In the genomic region with DNA sequence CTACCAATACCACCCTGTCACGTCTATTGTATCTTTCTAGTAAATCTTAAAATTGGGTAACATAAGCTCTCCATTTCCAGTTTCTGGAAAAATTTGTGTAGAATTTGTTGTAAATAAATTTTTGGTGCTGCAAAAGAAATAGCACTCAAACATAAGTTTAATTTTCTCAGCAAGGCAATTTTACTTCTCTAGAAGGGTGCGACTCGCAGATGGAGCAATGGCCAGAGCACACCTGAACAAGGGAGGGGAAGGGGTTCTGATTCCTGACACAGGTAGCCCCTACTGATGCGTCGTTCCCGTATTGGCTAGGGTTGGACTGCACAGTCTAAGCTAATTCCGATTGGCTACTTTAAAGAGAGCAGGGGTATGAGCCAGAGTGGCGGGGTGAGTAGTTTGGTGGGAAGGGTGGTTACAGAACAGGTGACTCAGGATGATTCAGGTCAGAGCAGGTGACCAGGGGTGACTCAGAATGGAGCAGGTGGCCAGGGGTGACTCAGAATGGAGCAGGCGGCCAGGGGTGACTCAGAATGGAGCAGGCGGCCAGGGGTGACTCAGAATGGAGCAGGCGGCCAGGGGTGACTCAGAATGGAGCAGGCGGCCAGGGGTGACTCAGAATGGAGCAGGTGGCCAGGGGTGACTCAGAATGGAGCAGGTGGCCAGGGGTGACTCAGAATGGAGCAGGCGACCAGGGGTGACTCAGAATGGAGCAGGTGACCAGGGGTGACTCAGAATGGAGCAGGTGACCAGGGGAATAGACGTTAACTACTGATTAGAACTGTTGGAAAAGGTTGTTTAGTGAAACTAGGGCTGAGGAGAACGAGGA, we compare ENCODE assay signal across 8 cellular contexts. TPM values are rescaled to one million over a fixed set of nuclear protein-coding genes. Genes with fewer than 3 reads are reported as not detected.
A peak's percentile ranks its signal among the peaks of the same experiment; 100 is the strongest.
DNase-seq lines count a peak whose midpoint lies in the region; ATAC-seq and TF ChIP-seq lines count a peak whose summit lies in the region.
"Not testable (repeated sequence)": the region's sequence is repeated elsewhere in the genome, so short reads cannot be mapped to it uniquely, and the experiment has no call there.

No MANE protein-coding gene starts in this region.

- H3K4me3 ChIP-seq in CD4-positive, CD25-positive, alpha-beta regulatory T cell (ENCODE audit: low read depth, low read length); foreskin fibroblast (ENCODE audit: low read depth in 1 of 2, low read length in 2 of 2): not testable (repeated sequence)

- H3K27ac ChIP-seq in CD4-positive, CD25-positive, alpha-beta regulatory T cell (ENCODE audit: insufficient read depth, low read length, poor library complexity, severe bottlenecking), result peak overlapping the region; percentile 38

- H3K4me1 Mint-ChIP-seq in CD4-positive, CD25-positive, alpha-beta regulatory T cell; natural killer cell: not testable (repeated sequence)

- H3K9me3 ChIP-seq in CD4-positive, CD25-positive, alpha-beta regulatory T cell (ENCODE audit: control insufficient read depth in 2 of 2, low read length in 2 of 2), result not testable (repeated sequence)

- not testable (repeated sequence) for TF ChIP-seq CTCF in foreskin fibroblast (IDR thresholded peaks at IDR 0.05; ENCODE audit: low read depth, low read length); natural killer cell (IDR thresholded peaks at IDR 0.05)

- ATAC-seq in CD4-positive, CD25-positive, alpha-beta regulatory T cell (ENCODE audit: low read depth in 2 of 2), result not testable (repeated sequence)
- ATAC-seq in HG02973 (IDR thresholded peaks at IDR 0.05; ENCODE audit: unreplicated experiment), result peak; percentile 68
- ATAC-seq in natural killer cell, result peak in 1 of 3 donors; percentile 34

- H3K4me3 Mint-ChIP-seq in CD4-positive, CD25-positive, alpha-beta regulatory T cell; natural killer cell: not testable (repeated sequence)

- H3K36me3 Mint-ChIP-seq in CD4-positive, CD25-positive, alpha-beta regulatory T cell; natural killer cell: not testable (repeated sequence)

- peaks cover 12% of the 10 kb centered on the region for H3K27me3 Mint-ChIP-seq in CD4-positive, CD25-positive, alpha-beta regulatory T cell
- peaks cover 12 to 15% of the 10 kb centered on the region in 2 donors for H3K27me3 Mint-ChIP-seq in natural killer cell (ENCODE audit: low read depth in 2 of 2)

- H3K9me3 Mint-ChIP-seq in CD4-positive, CD25-positive, alpha-beta regulatory T cell; natural killer cell: not testable (repeated sequence)

- not testable (repeated sequence) for H3K27me3 ChIP-seq in CD4-positive, CD25-positive, alpha-beta regulatory T cell (ENCODE audit: control insufficient read depth, insufficient read depth, low read length)

- DNase-seq in CD4-positive, CD25-positive, alpha-beta regulatory T cell, result peak in 2 of 3 donors; percentile 25 to 60
- DNase-seq in NK-92 (lab: John Stamatoyannopoulos, UW; ENCODE audit: unreplicated experiment) (peak; percentile 67), amygdala (lab: John Stamatoyannopoulos, UW) (peak in 37 of 56 donors; percentile 1 to 100 (median 56)), foreskin fibroblast (peak; percentile 52 to 91), natural killer cell (peak; percentile 75)
- DNase-seq in activated CD4-positive, alpha-beta T cell treated with anti-CD3 and anti-CD28 coated beads for 4 hours, result peak; percentile 69 to 75
- DNase-seq in stimulated activated CD8-positive, alpha-beta memory T cell treated with anti-CD3 and anti-CD28 coated beads, Interleukin-12 subunit alpha, Interleukin-12 subunit beta, amount 100 ng/mL, for 4 hours (ENCODE audit: low read depth), result peak; percentile 73

- intact Hi-C loops in natural killer cell (cut with micrococcal nuclease), result not testable (repeated sequence)

- not testable (repeated sequence) for H3K4me1 ChIP-seq in CD4-positive, CD25-positive, alpha-beta regulatory T cell (ENCODE audit: control insufficient read depth, insufficient read depth, low read length, poor library complexity, severe bottlenecking)

- not testable (repeated sequence) for H3K36me3 ChIP-seq in CD4-positive, CD25-positive, alpha-beta regulatory T cell (ENCODE audit: control insufficient read depth, insufficient read depth, low read length)

- H3K27ac Mint-ChIP-seq in CD4-positive, CD25-positive, alpha-beta regulatory T cell, result peak overlapping the region in 1 of 3 donors; percentile 93
- peak overlapping the region in 1 of 2 donors; percentile 28 for H3K27ac Mint-ChIP-seq in natural killer cell

RNA-seq across cellular contexts. Expression of gene NID1, which starts 32.0 kb away (rescaled TPM):
- total RNA-seq in CD4-positive, CD25-positive, alpha-beta regulatory T cell, result 0.10 TPM
- polyA plus RNA-seq in CD4-positive, CD25-positive, alpha-beta regulatory T cell, result not detected
- under 1 TPM; 0.32 to 0.92 (median 0.85) TPM for total RNA-seq in natural killer cell

RNA-seq across cellular contexts. Expression of gene GPR137B, which starts 45.5 kb away (rescaled TPM):
- total RNA-seq in CD4-positive, CD25-positive, alpha-beta regulatory T cell, result 18.6 TPM
- 10 to 100 TPM in 1 of 4 donors, 1 to 10 TPM in 3; 5.2 to 13.9 (median 6.8) TPM for polyA plus RNA-seq in CD4-positive, CD25-positive, alpha-beta regulatory T cell
- total RNA-seq in natural killer cell, result 10 to 100 TPM; 13.3 to 13.8 (median 13.5) TPM
